In genomic region chr19:38647966-38648788, GRCh38 we compare ENCODE assay signal across 9 cellular contexts. TPM values are rescaled to one million over a fixed set of nuclear protein-coding genes. Genes with fewer than 3 reads are reported as not detected.
DNase-seq lines count a peak whose midpoint lies in the region; ATAC-seq and TF ChIP-seq lines count a peak whose summit lies in the region.
"Had no signal": no experiment of that assay in that cellular context is flagged by ENCODE, and none has a peak within 500 bp of the region (broad histone marks: within the 10 kb centered on the region; RNA-seq: fewer than 3 reads in every experiment).

No MANE protein-coding gene starts in this region.

- H4K20me1 ChIP-seq in OCI-LY7 (ENCODE audit: insufficient read depth, low read length) = peaks cover 21% of the 10 kb centered on the region

- peak overlapping the region; percentile 71 for H3K9ac ChIP-seq in endodermal cell (ENCODE audit: extremely low read depth, low read length, poor library complexity, severe bottlenecking)

- no peaks in the 10 kb centered on the region for H3K27me3 Mint-ChIP-seq in endodermal cell (ENCODE audit: insufficient read depth)

- H3K36me3 ChIP-seq in OCI-LY7 (ENCODE audit: insufficient read depth, low read length) (peaks cover 4% of the 10 kb centered on the region; the same call in 1 of the 2 replicates), endodermal cell (ENCODE audit: control insufficient read depth, insufficient read depth, low read length) (peaks cover 7% of the 10 kb centered on the region), ovary (no peaks in the 10 kb centered on the region)

- TF ChIP-seq CTCF in OCI-LY7 (conservative IDR thresholded peaks at IDR 0.05; ENCODE audit: low read length) = no peak
- TF ChIP-seq CTCF in endodermal cell (conservative IDR thresholded peaks at IDR 0.05) = no peak
- TF ChIP-seq CTCF in ovary (IDR thresholded peaks at IDR 0.05) = no peak

- peaks cover 41% of the 10 kb centered on the region for H3K4me1 Mint-ChIP-seq in endodermal cell

- H3K4me2 ChIP-seq in OCI-LY7 (ENCODE audit: low read length) = peak overlapping the region; percentile 95

- peak overlapping the region; percentile 100 for H3K4me3 Mint-ChIP-seq in endodermal cell

- 0 out of 2 replicates have a peak overlapping the region, but pooled peaks have one; percentile 24 for H2AFZ ChIP-seq in OCI-LY7 (ENCODE audit: low read length)

- peaks cover 49% of the 10 kb centered on the region for H3K79me2 ChIP-seq in OCI-LY7 (ENCODE audit: insufficient read depth, low read depth, low read length)

- peak overlapping the region; percentile 90 for H3K27ac Mint-ChIP-seq in endodermal cell

- no TSS peak for BruUV-seq in OCI-LY7 (replicated peaks; lab: Mats Ljungman, UMichigan)

- no peaks in the 10 kb centered on the region for H3K9me2 ChIP-seq in OCI-LY7 (ENCODE audit: insufficient read depth, low read length)

- no peaks in the 10 kb centered on the region for H3K36me3 Mint-ChIP-seq in endodermal cell (ENCODE audit: low read depth)

- H3K27ac ChIP-seq in OCI-LY7 (ENCODE audit: low read depth, low read length, poor library complexity, severe bottlenecking) (peak overlapping the region; percentile 35), endodermal cell (ENCODE audit: low read depth, low read length) (peak overlapping the region; percentile 52), ovary (peak overlapping the region; percentile 27 to 47)

- H3K4me3 ChIP-seq in OCI-LY7 (ENCODE audit: low read depth, low read length, poor library complexity, severe bottlenecking) = peak overlapping the region; percentile 99
- H3K4me3 ChIP-seq in endodermal cell (ENCODE audit: low read length) = peak overlapping the region; percentile 99
- peak overlapping the region; percentile 77 for H3K4me3 ChIP-seq in ovary

- DNase-seq in ELR (ENCODE audit: low read depth) (peak; percentile 18), OCI-LY7 (ENCODE audit: low spot score) (no peak), endodermal cell (peak; percentile 61), ovary (no peak), NCI-H526 treated with DMSO at 0.1 percent for 48 hours (lab: John Stamatoyannopoulos, UW) (no peak), SW480 (ENCODE audit: low spot score) (no peak)
- DNase-seq in stimulated activated CD4-positive, alpha-beta T cell treated with anti-CD3 and anti-CD28 coated beads, Interleukin-4, amount 100 ng/mL, for 1 hour = no peak

- intact Hi-C loops in OCI-LY7 (cut with micrococcal nuclease; ENCODE audit: unreplicated experiment) = no loop called here
- intact Hi-C loops in ovary (cut with DNase I) = loop anchor here (5.0 to 10.0 kb wide), 4 partner anchors 79 to 204 kb away; partner anchors contain the start of genes ECH1 (in 1 of the 4) and HNRNPL (in 1 of the 4)

- H3K9me3 Mint-ChIP-seq in endodermal cell = no peaks in the 10 kb centered on the region

- H3K4me1 ChIP-seq in OCI-LY7 (ENCODE audit: insufficient read depth, low read length, poor library complexity, severe bottlenecking) (peaks cover 18% of the 10 kb centered on the region), endodermal cell (ENCODE audit: control insufficient read depth, insufficient read depth, low read length) (peaks cover 10% of the 10 kb centered on the region), ovary (ENCODE audit: insufficient read depth) (peaks cover 28% of the 10 kb centered on the region)

- TF ChIP-seq POLR2A in ovary (IDR thresholded peaks at IDR 0.05) = no peak

- no peak for TF ChIP-seq EP300 in ovary (IDR thresholded peaks at IDR 0.05)

- H3K9me3 ChIP-seq in OCI-LY7 (ENCODE audit: low read length) (no peaks in the 10 kb centered on the region), endodermal cell (ENCODE audit: control insufficient read depth, low read length) (no peaks in the 10 kb centered on the region), ovary (no peaks in the 10 kb centered on the region)

- 0% methylated on average over 18 to 20 of the region's 20 CpGs for WGBS in endodermal cell (ENCODE audit: insufficient coverage in 1 of 2, insufficient read length in 1 of 2), 2 experiments
- WGBS in ovary, 3 donors = 0 to 1% (median 0%) methylated on average over 20 of the region's 20 CpGs

- H3K27me3 ChIP-seq in endodermal cell (ENCODE audit: control insufficient read depth, insufficient read depth, low read length, poor library complexity, severe bottlenecking) (no peaks in the 10 kb centered on the region), ovary (no peaks in the 10 kb centered on the region)

- POLR2A ChIA-PET in OCI-LY7 (lab: Charles Lee) = interaction anchor here (0.7 to 1.5 kb wide), 9 partner anchors 9 to 395 kb away, joined by 3 to 13 read pairs (median 4); partner anchors contain the start of genes EIF3K and MAP4K1

- CTCF ChIA-PET in OCI-LY7 (lab: Charles Lee; ENCODE audit: unreplicated experiment) = interaction anchor here (0.6 kb wide), 2 partner anchors 96 to 223 kb away, joined by 3 read pairs; no protein-coding TSS in a partner anchor

- no peak for ATAC-seq in GM18520 (IDR thresholded peaks at IDR 0.05; ENCODE audit: unreplicated experiment)

RNA-seq across cellular contexts. Expression of gene ACTN4, which starts 0.7 kb away (rescaled TPM):
- total RNA-seq in OCI-LY7 (2014; rRNA removed; shearing (Covaris generic)) = 86.8 and 96.9 TPM in 2 replicates
- total RNA-seq in OCI-LY7 (2022) (147 and 178 TPM in 2 replicates), endodermal cell (100 to 1,000 TPM; 378 to 437 TPM), ovary (100 to 1,000 TPM; 139 to 419 (median 299) TPM)
- 322 TPM for polyA plus RNA-seq in endodermal cell (2013, experiment 1 of 2)
- polyA plus RNA-seq in endodermal cell (2013, experiment 2 of 2) = 298 TPM
- polyA plus RNA-seq in ovary = 100 to 1,000 TPM; 188 to 458 TPM

RNA-seq across cellular contexts. Expression of gene EIF3K, which starts 29.2 kb away (rescaled TPM):
- total RNA-seq in OCI-LY7 (2014; rRNA removed; shearing (Covaris generic)) = 321 and 325 TPM in 2 replicates
- total RNA-seq in OCI-LY7 (2022) (353 and 364 TPM in 2 replicates), endodermal cell (100 to 1,000 TPM; 303 to 334 TPM), ovary (100 to 1,000 TPM; 247 to 527 (median 267) TPM)
- 248 TPM for polyA plus RNA-seq in endodermal cell (2013, experiment 1 of 2)
- 218 TPM for polyA plus RNA-seq in endodermal cell (2013, experiment 2 of 2)
- 100 to 1,000 TPM; 215 to 391 TPM for polyA plus RNA-seq in ovary

RNA-seq across cellular contexts. Expression of gene MAP4K1, which starts 30.4 kb away (rescaled TPM):
- total RNA-seq in OCI-LY7 (2014; rRNA removed; shearing (Covaris generic)) = 102 and 108 TPM in 2 replicates
- total RNA-seq in OCI-LY7 (2022) = 313 and 331 TPM in 2 replicates
- 10 to 100 TPM; 12.3 to 17.8 TPM for total RNA-seq in endodermal cell
- polyA plus RNA-seq in endodermal cell (2013, experiment 1 of 2) = 3.8 TPM
- polyA plus RNA-seq in endodermal cell (2013, experiment 2 of 2) = 5.5 TPM
- total RNA-seq in ovary = 1 to 10 TPM in 6 of 7 donors, under 1 TPM in 1; 0.95 to 6.1 (median 2.6) TPM
- polyA plus RNA-seq in ovary = 1 to 10 TPM; 1.0 to 2.6 TPM
- total RNA-seq: RPMI7951 had no signal

Comparison
In these comparisons a context has a peak if more than half of its experiments do, and no peak if none do; other contexts are left out.
1. DNase-seq: peak in ELR (single experiment) and endodermal cell (single experiment); none in OCI-LY7 (single experiment), ovary (0 of 5), NCI-H526 treated with DMSO at 0.1 percent for 48 hours (single experiment), SW480 (single experiment) and stimulated activated CD4-positive, alpha-beta T cell treated with anti-CD3 and anti-CD28 coated beads, Interleukin-4, amount 100 ng/mL, for 1 hour (single experiment).
2. RNA of gene MAP4K1, which starts 30.4 kb away (total RNA-seq): 102 to 331 TPM in OCI-LY7; 12.3 to 17.8 TPM in endodermal cell and 0.95 to 6.1 TPM in ovary; every median in the first group is over 4 times any median in the second.
3. Peak in every context shown above with its lines, with median percentiles within 50 percentile points of each other: H3K27ac ChIP-seq and H3K4me3 ChIP-seq.